In genomic region chr14:37583358-37584210, GRCh38 we compare ENCODE assay signal across 1 cellular context.
TF ChIP-seq lines count a peak whose summit lies in the region.

No MANE protein-coding gene starts in this region.

TF ChIP-seq in HepG2, 621 proteins besides CTCF, POLR2A, EP300 and RAD21 (continued from another document and continues in another):
- TF ChIP-seq PREB (CRISPR knock-in tag; IDR thresholded peaks at IDR 0.05) (no peak), SIX4 (CRISPR knock-in tag; IDR thresholded peaks at IDR 0.05) (no peak), CENPX (CRISPR knock-in tag; IDR thresholded peaks at IDR 0.05) (no peak), YEATS4 (CRISPR knock-in tag; IDR thresholded peaks at IDR 0.05; ENCODE audit: borderline replicate concordance) (peak; percentile 62), HNF4G (IDR thresholded peaks at IDR 0.05; ENCODE audit: borderline replicate concordance, low read depth, low read length) (no peak), HNF4G (CRISPR knock-in tag; IDR thresholded peaks at IDR 0.05; ENCODE audit: borderline replicate concordance, low read depth) (peak; percentile 27; the same call in 1 of the 2 replicates), ZFP36 (IDR thresholded peaks at IDR 0.05; ENCODE audit: borderline replicate concordance, low read depth, low read length, partially characterized antibody) (no peak), NCOR1 (IDR thresholded peaks at IDR 0.05; ENCODE audit: borderline replicate concordance, low read length) (no peak), IRF1 (CRISPR knock-in tag; IDR thresholded peaks at IDR 0.05; ENCODE audit: low read depth) (no peak), ZNF782 (CRISPR knock-in tag; IDR thresholded peaks at IDR 0.05; ENCODE audit: borderline replicate concordance) (no peak), PRPF4 (IDR thresholded peaks at IDR 0.05; ENCODE audit: low read depth, low read length, poor library complexity, severe bottlenecking) (no peak), BRCA1 (CRISPR knock-in tag; IDR thresholded peaks at IDR 0.05) (no peak), ZNF230 (CRISPR knock-in tag; IDR thresholded peaks at IDR 0.05) (no peak), KAT8 (CRISPR knock-in tag; IDR thresholded peaks at IDR 0.05) (no peak), ZNF496 (CRISPR knock-in tag; IDR thresholded peaks at IDR 0.05; ENCODE audit: insufficient replicate concordance) (no peak), ZBTB2 (CRISPR knock-in tag; IDR thresholded peaks at IDR 0.05; ENCODE audit: low read depth) (no peak), CEBPG (CRISPR knock-in tag; IDR thresholded peaks at IDR 0.05) (no peak), RAD51 (IDR thresholded peaks at IDR 0.05; ENCODE audit: borderline replicate concordance) (no peak), ELF1 (CRISPR knock-in tag; IDR thresholded peaks at IDR 0.05) (peak; percentile 57), ATF3 (CRISPR knock-in tag; IDR thresholded peaks at IDR 0.05) (no peak), ZSCAN25 (CRISPR knock-in tag; IDR thresholded peaks at IDR 0.05) (peak; percentile 17; the same call in 1 of the 2 replicates), ZNF530 (CRISPR knock-in tag; IDR thresholded peaks at IDR 0.05; ENCODE audit: low read depth) (no peak), KMT2A (CRISPR knock-in tag; IDR thresholded peaks at IDR 0.05) (peak; percentile 70; the same call in 1 of the 2 replicates), ETV5 (CRISPR knock-in tag; IDR thresholded peaks at IDR 0.05; ENCODE audit: borderline replicate concordance) (peak; percentile 70), CHD4 (IDR thresholded peaks at IDR 0.05; ENCODE audit: borderline replicate concordance, low read length) (0 out of 2 replicates have a peak, but pooled peaks have one; percentile 42), NFAT5 (CRISPR knock-in tag; IDR thresholded peaks at IDR 0.05) (no peak), ZNF350 (CRISPR knock-in tag; IDR thresholded peaks at IDR 0.05; ENCODE audit: borderline replicate concordance, low read depth) (no peak), SMYD3 (CRISPR knock-in tag; IDR thresholded peaks at IDR 0.05) (no peak), ZNF512 (CRISPR knock-in tag; IDR thresholded peaks at IDR 0.05) (no peak), ZBTB14 (CRISPR knock-in tag; IDR thresholded peaks at IDR 0.05) (no peak), ZNF17 (CRISPR knock-in tag; IDR thresholded peaks at IDR 0.05) (no peak), HHEX (CRISPR knock-in tag; IDR thresholded peaks at IDR 0.05) (no peak), RARA (CRISPR knock-in tag; IDR thresholded peaks at IDR 0.05) (no peak), AHR (CRISPR knock-in tag; IDR thresholded peaks at IDR 0.05) (no peak), HMGA1 (CRISPR knock-in tag; conservative IDR thresholded peaks at IDR 0.05) (no peak), ZNF382 (CRISPR knock-in tag; IDR thresholded peaks at IDR 0.05; ENCODE audit: borderline replicate concordance) (no peak), TFAP4 (IDR thresholded peaks at IDR 0.05; ENCODE audit: borderline replicate concordance, low read depth) (peak; percentile 45; the same call in 1 of the 2 replicates), HMG20B (CRISPR knock-in tag; conservative IDR thresholded peaks at IDR 0.05) (peak; percentile 74), MED13 (CRISPR knock-in tag; IDR thresholded peaks at IDR 0.05) (0 out of 2 replicates have a peak, but pooled peaks have one; percentile 12), ZNF598 (CRISPR knock-in tag; IDR thresholded peaks at IDR 0.05; ENCODE audit: borderline replicate concordance) (no peak), ZNF546 (CRISPR knock-in tag; conservative IDR thresholded peaks at IDR 0.05) (0 out of 2 replicates have a peak, but pooled peaks have one; percentile 40), ZFY (CRISPR knock-in tag; IDR thresholded peaks at IDR 0.05) (peak; percentile 62), NCOA1 (CRISPR knock-in tag; IDR thresholded peaks at IDR 0.05) (no peak), AGO2 (optimal IDR thresholded peaks at IDR 0.05; ENCODE audit: low read depth, low read length) (peak; percentile 93)
